Comparison of ENCODE assay signal across 15 cellular contexts in genomic region chr10:58998924-58999713, GRCh38.
DNase-seq lines count a peak whose midpoint lies in the region; ATAC-seq and TF ChIP-seq lines count a peak whose summit lies in the region.
"Had no signal": no experiment of that assay in that cellular context is flagged by ENCODE, and none has a peak within 500 bp of the region (broad histone marks: within the 10 kb centered on the region; RNA-seq: fewer than 3 reads in every experiment).

No MANE protein-coding gene starts in this region.

- H3K4me3 ChIP-seq in ascending aorta (peak overlapping the region in 1 of 2 donors; percentile 32), thoracic aorta (peak overlapping the region; percentile 14)
- H3K4me3 ChIP-seq: colonic mucosa, K562 had no signal

- H3K9me3 ChIP-seq in ascending aorta (no peaks in the 10 kb centered on the region), thoracic aorta (no peaks in the 10 kb centered on the region)
- H3K9me3 ChIP-seq: colonic mucosa had no signal

- POLR2A ChIA-PET in naive thymus-derived CD8-positive, alpha-beta T cell (lab: Charles Lee) = no interaction called here

- H3K27me3 ChIP-seq in ascending aorta (no peaks in the 10 kb centered on the region), thoracic aorta (replicated peaks; ENCODE audit: insufficient read depth) (no peaks in the 10 kb centered on the region)
- H3K27me3 ChIP-seq: colonic mucosa had no signal

- H3K9me3 Mint-ChIP-seq in nephron progenitor cell = no peaks in the 10 kb centered on the region
- H3K9me3 Mint-ChIP-seq in naive thymus-derived CD8-positive, alpha-beta T cell = no peaks in the 10 kb centered on the region

- H3K36me3 ChIP-seq in ascending aorta (no peaks in the 10 kb centered on the region), thoracic aorta (no peaks in the 10 kb centered on the region)
- H3K36me3 ChIP-seq: colonic mucosa had no signal

- no peak for TF ChIP-seq CTCF in ascending aorta (IDR thresholded peaks at IDR 0.05)
- no peak for TF ChIP-seq CTCF in nephron progenitor cell (IDR thresholded peaks at IDR 0.05)
- TF ChIP-seq CTCF in thoracic aorta (IDR thresholded peaks at IDR 0.05) = no peak

- DNase-seq in ascending aorta (ENCODE audit: low spot score in 2 of 2) = peak; percentile 43 to 89
- peak; percentile 97 for DNase-seq in globus pallidus (ENCODE audit: low spot score)
- no peak for DNase-seq in nephron progenitor cell
- peak; percentile 54 for DNase-seq in thoracic aorta (ENCODE audit: low spot score)
- DNase-seq in stimulated activated CD4-positive, alpha-beta T cell treated with anti-CD3 and anti-CD28 coated beads, Interleukin-4, amount 100 ng/mL, for 24 hours = no peak
- no peak for DNase-seq in stimulated activated CD4-positive, alpha-beta T cell treated with anti-CD3 and anti-CD28 coated beads, Interleukin-4, amount 100 ng/mL, for 1 hour
- no peak for DNase-seq in naive thymus-derived CD8-positive, alpha-beta T cell
- DNase-seq: activated CD4-positive, alpha-beta T cell treated with anti-CD3 and anti-CD28 coated beads for 48 hours; activated effector memory CD4-positive, alpha-beta T cell treated with Interleukin-2 at 50 U/mL for 16 hours; CD4-positive, CD25-positive, alpha-beta regulatory T cell; colonic mucosa; mesenchymal stem cell; NCI-H2029 had no signal

- H3K27me3 Mint-ChIP-seq in nephron progenitor cell (ENCODE audit: low read depth, poor library complexity) = no peaks in the 10 kb centered on the region
- peaks cover 0 to 7% (median 0%) of the 10 kb centered on the region in 5 donors for H3K27me3 Mint-ChIP-seq in naive thymus-derived CD8-positive, alpha-beta T cell
- H3K27me3 Mint-ChIP-seq: CD4-positive, CD25-positive, alpha-beta regulatory T cell had no signal

- no peaks in the 10 kb centered on the region for H3K36me3 Mint-ChIP-seq in nephron progenitor cell (ENCODE audit: low read depth)
- no peaks in the 10 kb centered on the region for H3K36me3 Mint-ChIP-seq in naive thymus-derived CD8-positive, alpha-beta T cell
- H3K36me3 Mint-ChIP-seq: CD4-positive, CD25-positive, alpha-beta regulatory T cell had no signal

- intact Hi-C loops in ascending aorta (cut with DNase I) = loop anchor here (2.0 kb wide), 1 partner anchor 80 kb away; no protein-coding TSS in a partner anchor

- H3K4me3 Mint-ChIP-seq in nephron progenitor cell = no peak overlapping the region
- H3K4me3 Mint-ChIP-seq in naive thymus-derived CD8-positive, alpha-beta T cell = no peak overlapping the region
- H3K4me3 Mint-ChIP-seq: CD4-positive, CD25-positive, alpha-beta regulatory T cell had no signal

- H3K4me1 ChIP-seq in ascending aorta = peaks cover 4 to 35% of the 10 kb centered on the region in 2 donors
- peaks cover 39 to 85% of the 10 kb centered on the region in 2 donors for H3K4me1 ChIP-seq in thoracic aorta (ENCODE audit: control insufficient read depth in 1 of 2, low read depth in 2 of 2)
- H3K4me1 ChIP-seq: colonic mucosa had no signal

- peak overlapping the region; percentile 14 for H3K27ac Mint-ChIP-seq in nephron progenitor cell
- H3K27ac Mint-ChIP-seq in naive thymus-derived CD8-positive, alpha-beta T cell = no peak overlapping the region
- H3K27ac Mint-ChIP-seq: CD4-positive, CD25-positive, alpha-beta regulatory T cell had no signal

- ATAC-seq in thoracic aorta (ENCODE audit: insufficient number of reproducible peaks, low FRiP score, low read depth) (peak; percentile 92), GM18873 (IDR thresholded peaks at IDR 0.05; ENCODE audit: low FRiP score, unreplicated experiment) (no peak)
- no peak for ATAC-seq in naive thymus-derived CD8-positive, alpha-beta T cell
- ATAC-seq: K562 had no signal

- H3K27ac ChIP-seq in ascending aorta = peak overlapping the region; percentile 84 to 86
- H3K27ac ChIP-seq in thoracic aorta = peak overlapping the region; percentile 90 to 91
- H3K27ac ChIP-seq: colonic mucosa had no signal

- peaks cover 51% of the 10 kb centered on the region for H3K4me1 Mint-ChIP-seq in nephron progenitor cell
- H3K4me1 Mint-ChIP-seq in naive thymus-derived CD8-positive, alpha-beta T cell = no peaks in the 10 kb centered on the region
- H3K4me1 Mint-ChIP-seq: CD4-positive, CD25-positive, alpha-beta regulatory T cell had no signal

Comparison
In these comparisons a context has a peak if more than half of its experiments do, and no peak if none do; other contexts are left out.
1. DNase-seq: peak in ascending aorta (2 of 2), globus pallidus (single experiment) and thoracic aorta (single experiment); none in nephron progenitor cell (single experiment), stimulated activated CD4-positive, alpha-beta T cell treated with anti-CD3 and anti-CD28 coated beads, Interleukin-4, amount 100 ng/mL, for 24 hours (single experiment), stimulated activated CD4-positive, alpha-beta T cell treated with anti-CD3 and anti-CD28 coated beads, Interleukin-4, amount 100 ng/mL, for 1 hour (single experiment) and naive thymus-derived CD8-positive, alpha-beta T cell (0 of 10).